1 cellular context compared by ENCODE assay signal in the genomic region with DNA sequence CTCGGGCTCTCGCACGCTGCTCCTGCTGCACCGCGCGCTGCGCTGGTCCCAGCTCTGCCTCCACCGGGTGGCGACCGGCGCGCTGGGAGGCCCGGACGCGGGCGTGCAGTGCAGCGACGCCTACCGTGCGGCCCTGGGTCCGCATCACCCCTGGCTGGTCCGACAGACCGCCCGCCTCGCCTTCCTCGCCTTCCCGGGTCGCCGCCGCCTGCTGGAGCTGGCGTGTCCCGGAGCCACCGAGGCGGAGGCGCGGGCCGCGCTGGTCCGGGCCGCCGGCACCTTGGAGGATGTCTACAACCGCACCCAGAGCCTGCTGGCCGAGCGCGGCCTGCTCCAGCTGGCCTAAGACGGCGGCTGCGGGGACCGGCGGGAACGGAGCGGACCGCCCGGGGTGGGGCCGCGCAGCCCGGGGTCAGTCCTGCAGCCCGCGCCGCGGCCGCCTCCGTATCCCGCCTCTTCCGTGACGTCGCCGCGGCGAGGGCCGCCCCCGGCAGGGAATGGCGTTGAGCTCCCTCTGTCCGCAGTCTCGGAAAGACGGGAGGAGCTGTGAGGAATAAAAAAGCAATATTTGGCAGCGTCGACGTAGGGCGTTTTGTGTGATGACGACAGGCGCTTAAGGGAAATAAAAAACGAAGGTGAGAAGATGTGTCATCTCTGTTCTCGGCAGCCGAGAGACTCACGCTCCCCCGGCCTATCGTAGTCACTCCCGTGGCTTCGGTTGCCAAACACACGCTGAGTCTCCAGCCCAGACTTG.
TF ChIP-seq lines count a peak whose summit lies in the region.

No MANE protein-coding gene starts in this region.

TF ChIP-seq in HepG2, 621 proteins besides CTCF, POLR2A, EP300 and RAD21 (continues in another document):
- TF ChIP-seq, protein P1, sequence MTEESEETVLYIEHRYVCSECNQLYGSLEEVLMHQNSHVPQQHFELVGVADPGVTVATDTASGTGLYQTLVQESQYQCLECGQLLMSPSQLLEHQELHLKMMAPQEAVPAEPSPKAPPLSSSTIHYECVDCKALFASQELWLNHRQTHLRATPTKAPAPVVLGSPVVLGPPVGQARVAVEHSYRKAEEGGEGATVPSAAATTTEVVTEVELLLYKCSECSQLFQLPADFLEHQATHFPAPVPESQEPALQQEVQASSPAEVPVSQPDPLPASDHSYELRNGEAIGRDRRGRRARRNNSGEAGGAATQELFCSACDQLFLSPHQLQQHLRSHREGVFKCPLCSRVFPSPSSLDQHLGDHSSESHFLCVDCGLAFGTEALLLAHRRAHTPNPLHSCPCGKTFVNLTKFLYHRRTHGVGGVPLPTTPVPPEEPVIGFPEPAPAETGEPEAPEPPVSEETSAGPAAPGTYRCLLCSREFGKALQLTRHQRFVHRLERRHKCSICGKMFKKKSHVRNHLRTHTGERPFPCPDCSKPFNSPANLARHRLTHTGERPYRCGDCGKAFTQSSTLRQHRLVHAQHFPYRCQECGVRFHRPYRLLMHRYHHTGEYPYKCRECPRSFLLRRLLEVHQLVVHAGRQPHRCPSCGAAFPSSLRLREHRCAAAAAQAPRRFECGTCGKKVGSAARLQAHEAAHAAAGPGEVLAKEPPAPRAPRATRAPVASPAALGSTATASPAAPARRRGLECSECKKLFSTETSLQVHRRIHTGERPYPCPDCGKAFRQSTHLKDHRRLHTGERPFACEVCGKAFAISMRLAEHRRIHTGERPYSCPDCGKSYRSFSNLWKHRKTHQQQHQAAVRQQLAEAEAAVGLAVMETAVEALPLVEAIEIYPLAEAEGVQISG (CRISPR knock-in tag; IDR thresholded peaks at IDR 0.05), result peak; percentile 86
- TF ChIP-seq ZNF672 (CRISPR knock-in tag; IDR thresholded peaks at IDR 0.05), result peak; percentile 81; the same call in 1 of the 2 replicates
- peak; percentile 65; the same call in 1 of the 2 replicates for TF ChIP-seq RNF2 (conservative IDR thresholded peaks at IDR 0.05; ENCODE audit: low read depth)
- TF ChIP-seq ZSCAN21 (CRISPR knock-in tag; IDR thresholded peaks at IDR 0.05; ENCODE audit: borderline replicate concordance), result peak; percentile 90
- peak; percentile 88; the same call in 1 of the 2 replicates for TF ChIP-seq BRD4 (CRISPR knock-in tag; IDR thresholded peaks at IDR 0.05)
- TF ChIP-seq SALL1 (CRISPR knock-in tag; IDR thresholded peaks at IDR 0.05), result peak; percentile 72; the same call in 1 of the 2 replicates
- TF ChIP-seq, protein P2, sequence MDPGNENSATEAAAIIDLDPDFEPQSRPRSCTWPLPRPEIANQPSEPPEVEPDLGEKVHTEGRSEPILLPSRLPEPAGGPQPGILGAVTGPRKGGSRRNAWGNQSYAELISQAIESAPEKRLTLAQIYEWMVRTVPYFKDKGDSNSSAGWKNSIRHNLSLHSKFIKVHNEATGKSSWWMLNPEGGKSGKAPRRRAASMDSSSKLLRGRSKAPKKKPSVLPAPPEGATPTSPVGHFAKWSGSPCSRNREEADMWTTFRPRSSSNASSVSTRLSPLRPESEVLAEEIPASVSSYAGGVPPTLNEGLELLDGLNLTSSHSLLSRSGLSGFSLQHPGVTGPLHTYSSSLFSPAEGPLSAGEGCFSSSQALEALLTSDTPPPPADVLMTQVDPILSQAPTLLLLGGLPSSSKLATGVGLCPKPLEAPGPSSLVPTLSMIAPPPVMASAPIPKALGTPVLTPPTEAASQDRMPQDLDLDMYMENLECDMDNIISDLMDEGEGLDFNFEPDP (CRISPR knock-in tag; conservative IDR thresholded peaks at IDR 0.05), result no peak
- TF ChIP-seq ZSCAN25 (CRISPR knock-in tag; IDR thresholded peaks at IDR 0.05), result peak; percentile 50; the same call in 1 of the 2 replicates
- TF ChIP-seq MEIS2 (CRISPR knock-in tag; IDR thresholded peaks at IDR 0.05), result peak; percentile 77; the same call in 1 of the 2 replicates
- TF ChIP-seq SP2 (CRISPR knock-in tag; IDR thresholded peaks at IDR 0.05), result peak; percentile 60; the same call in 1 of the 2 replicates
- TF ChIP-seq, protein P3, sequence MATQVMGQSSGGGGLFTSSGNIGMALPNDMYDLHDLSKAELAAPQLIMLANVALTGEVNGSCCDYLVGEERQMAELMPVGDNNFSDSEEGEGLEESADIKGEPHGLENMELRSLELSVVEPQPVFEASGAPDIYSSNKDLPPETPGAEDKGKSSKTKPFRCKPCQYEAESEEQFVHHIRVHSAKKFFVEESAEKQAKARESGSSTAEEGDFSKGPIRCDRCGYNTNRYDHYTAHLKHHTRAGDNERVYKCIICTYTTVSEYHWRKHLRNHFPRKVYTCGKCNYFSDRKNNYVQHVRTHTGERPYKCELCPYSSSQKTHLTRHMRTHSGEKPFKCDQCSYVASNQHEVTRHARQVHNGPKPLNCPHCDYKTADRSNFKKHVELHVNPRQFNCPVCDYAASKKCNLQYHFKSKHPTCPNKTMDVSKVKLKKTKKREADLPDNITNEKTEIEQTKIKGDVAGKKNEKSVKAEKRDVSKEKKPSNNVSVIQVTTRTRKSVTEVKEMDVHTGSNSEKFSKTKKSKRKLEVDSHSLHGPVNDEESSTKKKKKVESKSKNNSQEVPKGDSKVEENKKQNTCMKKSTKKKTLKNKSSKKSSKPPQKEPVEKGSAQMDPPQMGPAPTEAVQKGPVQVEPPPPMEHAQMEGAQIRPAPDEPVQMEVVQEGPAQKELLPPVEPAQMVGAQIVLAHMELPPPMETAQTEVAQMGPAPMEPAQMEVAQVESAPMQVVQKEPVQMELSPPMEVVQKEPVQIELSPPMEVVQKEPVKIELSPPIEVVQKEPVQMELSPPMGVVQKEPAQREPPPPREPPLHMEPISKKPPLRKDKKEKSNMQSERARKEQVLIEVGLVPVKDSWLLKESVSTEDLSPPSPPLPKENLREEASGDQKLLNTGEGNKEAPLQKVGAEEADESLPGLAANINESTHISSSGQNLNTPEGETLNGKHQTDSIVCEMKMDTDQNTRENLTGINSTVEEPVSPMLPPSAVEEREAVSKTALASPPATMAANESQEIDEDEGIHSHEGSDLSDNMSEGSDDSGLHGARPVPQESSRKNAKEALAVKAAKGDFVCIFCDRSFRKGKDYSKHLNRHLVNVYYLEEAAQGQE (IDR thresholded peaks at IDR 0.05; ENCODE audit: borderline replicate concordance in 1 of 2, low read depth in 1 of 2, low read length in 2 of 2), result no peak
- peak; percentile 22; the same call in 1 of the 2 replicates for TF ChIP-seq HNRNPUL1 (IDR thresholded peaks at IDR 0.05; ENCODE audit: low read depth, low read length)
- TF ChIP-seq ZNF138 (CRISPR knock-in tag; IDR thresholded peaks at IDR 0.05; ENCODE audit: low read depth), result no peak; the same call in 1 of the 2 replicates
- TF ChIP-seq ZSCAN31 (CRISPR knock-in tag; IDR thresholded peaks at IDR 0.05; ENCODE audit: low read depth), result peak; percentile 89
- peak; percentile 73; the same call in 1 of the 2 replicates for TF ChIP-seq SAFB2 (CRISPR knock-in tag; IDR thresholded peaks at IDR 0.05; ENCODE audit: borderline replicate concordance, low read depth)
- peak; percentile 75; the same call in 1 of the 2 replicates for TF ChIP-seq ZMAT3 (CRISPR knock-in tag; conservative IDR thresholded peaks at IDR 0.05)
- TF ChIP-seq HOXA3 (CRISPR knock-in tag; IDR thresholded peaks at IDR 0.05), result peak; percentile 53; the same call in 1 of the 2 replicates
- TF ChIP-seq ZNF446 (CRISPR knock-in tag; IDR thresholded peaks at IDR 0.05), result peak; percentile 82; the same call in 1 of the 2 replicates
- TF ChIP-seq, protein P4, sequence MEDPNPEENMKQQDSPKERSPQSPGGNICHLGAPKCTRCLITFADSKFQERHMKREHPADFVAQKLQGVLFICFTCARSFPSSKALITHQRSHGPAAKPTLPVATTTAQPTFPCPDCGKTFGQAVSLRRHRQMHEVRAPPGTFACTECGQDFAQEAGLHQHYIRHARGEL (CRISPR knock-in tag; IDR thresholded peaks at IDR 0.05), result no peak
- no peak; the same call in 1 of the 2 replicates for TF ChIP-seq TP53 (CRISPR knock-in tag; conservative IDR thresholded peaks at IDR 0.05)
- TF ChIP-seq ZNF20 (CRISPR knock-in tag; IDR thresholded peaks at IDR 0.05), result no peak
- peak; percentile 80 for TF ChIP-seq YEATS4 (CRISPR knock-in tag; IDR thresholded peaks at IDR 0.05; ENCODE audit: borderline replicate concordance)
- peak; percentile 54; the same call in 1 of the 2 replicates for TF ChIP-seq PHF8 (CRISPR knock-in tag; IDR thresholded peaks at IDR 0.05)
- TF ChIP-seq, protein P5, sequence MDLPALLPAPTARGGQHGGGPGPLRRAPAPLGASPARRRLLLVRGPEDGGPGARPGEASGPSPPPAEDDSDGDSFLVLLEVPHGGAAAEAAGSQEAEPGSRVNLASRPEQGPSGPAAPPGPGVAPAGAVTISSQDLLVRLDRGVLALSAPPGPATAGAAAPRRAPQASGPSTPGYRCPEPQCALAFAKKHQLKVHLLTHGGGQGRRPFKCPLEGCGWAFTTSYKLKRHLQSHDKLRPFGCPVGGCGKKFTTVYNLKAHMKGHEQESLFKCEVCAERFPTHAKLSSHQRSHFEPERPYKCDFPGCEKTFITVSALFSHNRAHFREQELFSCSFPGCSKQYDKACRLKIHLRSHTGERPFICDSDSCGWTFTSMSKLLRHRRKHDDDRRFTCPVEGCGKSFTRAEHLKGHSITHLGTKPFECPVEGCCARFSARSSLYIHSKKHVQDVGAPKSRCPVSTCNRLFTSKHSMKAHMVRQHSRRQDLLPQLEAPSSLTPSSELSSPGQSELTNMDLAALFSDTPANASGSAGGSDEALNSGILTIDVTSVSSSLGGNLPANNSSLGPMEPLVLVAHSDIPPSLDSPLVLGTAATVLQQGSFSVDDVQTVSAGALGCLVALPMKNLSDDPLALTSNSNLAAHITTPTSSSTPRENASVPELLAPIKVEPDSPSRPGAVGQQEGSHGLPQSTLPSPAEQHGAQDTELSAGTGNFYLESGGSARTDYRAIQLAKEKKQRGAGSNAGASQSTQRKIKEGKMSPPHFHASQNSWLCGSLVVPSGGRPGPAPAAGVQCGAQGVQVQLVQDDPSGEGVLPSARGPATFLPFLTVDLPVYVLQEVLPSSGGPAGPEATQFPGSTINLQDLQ (CRISPR knock-in tag; IDR thresholded peaks at IDR 0.05), result peak; percentile 52; the same call in 1 of the 2 replicates
- TF ChIP-seq, protein P6, sequence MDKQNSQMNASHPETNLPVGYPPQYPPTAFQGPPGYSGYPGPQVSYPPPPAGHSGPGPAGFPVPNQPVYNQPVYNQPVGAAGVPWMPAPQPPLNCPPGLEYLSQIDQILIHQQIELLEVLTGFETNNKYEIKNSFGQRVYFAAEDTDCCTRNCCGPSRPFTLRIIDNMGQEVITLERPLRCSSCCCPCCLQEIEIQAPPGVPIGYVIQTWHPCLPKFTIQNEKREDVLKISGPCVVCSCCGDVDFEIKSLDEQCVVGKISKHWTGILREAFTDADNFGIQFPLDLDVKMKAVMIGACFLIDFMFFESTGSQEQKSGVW (CRISPR knock-in tag; IDR thresholded peaks at IDR 0.05; ENCODE audit: borderline replicate concordance), result 0 out of 2 replicates have a peak, but pooled peaks have one; percentile 36
- TF ChIP-seq RXRB (CRISPR knock-in tag; IDR thresholded peaks at IDR 0.05; ENCODE audit: borderline replicate concordance), result 0 out of 2 replicates have a peak, but pooled peaks have one; percentile 20
- peak; percentile 71; the same call in 1 of the 2 replicates for TF ChIP-seq ZNF777 (CRISPR knock-in tag; IDR thresholded peaks at IDR 0.05)
- TF ChIP-seq, protein P7, sequence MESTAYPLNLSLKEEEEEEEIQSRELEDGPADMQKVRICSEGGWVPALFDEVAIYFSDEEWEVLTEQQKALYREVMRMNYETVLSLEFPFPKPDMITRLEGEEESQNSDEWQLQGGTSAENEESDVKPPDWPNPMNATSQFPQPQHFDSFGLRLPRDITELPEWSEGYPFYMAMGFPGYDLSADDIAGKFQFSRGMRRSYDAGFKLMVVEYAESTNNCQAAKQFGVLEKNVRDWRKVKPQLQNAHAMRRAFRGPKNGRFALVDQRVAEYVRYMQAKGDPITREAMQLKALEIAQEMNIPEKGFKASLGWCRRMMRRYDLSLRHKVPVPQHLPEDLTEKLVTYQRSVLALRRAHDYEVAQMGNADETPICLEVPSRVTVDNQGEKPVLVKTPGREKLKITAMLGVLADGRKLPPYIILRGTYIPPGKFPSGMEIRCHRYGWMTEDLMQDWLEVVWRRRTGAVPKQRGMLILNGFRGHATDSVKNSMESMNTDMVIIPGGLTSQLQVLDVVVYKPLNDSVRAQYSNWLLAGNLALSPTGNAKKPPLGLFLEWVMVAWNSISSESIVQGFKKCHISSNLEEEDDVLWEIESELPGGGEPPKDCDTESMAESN (CRISPR knock-in tag; conservative IDR thresholded peaks at IDR 0.05), result peak; percentile 87
- no peak for TF ChIP-seq FLYWCH1 (CRISPR knock-in tag; IDR thresholded peaks at IDR 0.05)
- peak; percentile 43; the same call in 1 of the 2 replicates for TF ChIP-seq DMAP1 (CRISPR knock-in tag; IDR thresholded peaks at IDR 0.05)
- TF ChIP-seq HNF4A (CRISPR knock-in tag; IDR thresholded peaks at IDR 0.05), result peak; percentile 27; the same call in 1 of the 2 replicates
- peak; percentile 56; the same call in 1 of the 2 replicates for TF ChIP-seq ZNF766 (CRISPR knock-in tag; IDR thresholded peaks at IDR 0.05; ENCODE audit: borderline replicate concordance)
- TF ChIP-seq ZNF556 (CRISPR knock-in tag; IDR thresholded peaks at IDR 0.05; ENCODE audit: borderline replicate concordance), result peak; percentile 61
- TF ChIP-seq ETV5 (CRISPR knock-in tag; IDR thresholded peaks at IDR 0.05; ENCODE audit: borderline replicate concordance), result peak; percentile 91
- TF ChIP-seq, protein P8, sequence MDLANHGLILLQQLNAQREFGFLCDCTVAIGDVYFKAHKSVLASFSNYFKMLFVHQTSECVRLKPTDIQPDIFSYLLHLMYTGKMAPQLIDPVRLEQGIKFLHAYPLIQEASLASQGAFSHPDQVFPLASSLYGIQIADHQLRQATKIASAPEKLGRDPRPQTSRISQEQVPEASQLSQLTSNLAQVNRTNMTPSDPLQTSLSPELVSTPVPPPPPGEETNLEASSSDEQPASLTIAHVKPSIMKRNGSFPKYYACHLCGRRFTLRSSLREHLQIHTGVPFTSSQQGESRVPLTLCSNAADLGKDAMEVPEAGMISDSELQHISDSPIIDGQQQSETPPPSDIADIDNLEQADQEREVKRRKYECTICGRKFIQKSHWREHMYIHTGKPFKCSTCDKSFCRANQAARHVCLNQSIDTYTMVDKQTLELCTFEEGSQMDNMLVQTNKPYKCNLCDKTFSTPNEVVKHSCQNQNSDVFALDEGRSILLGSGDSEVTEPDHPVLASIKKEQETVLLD (CRISPR knock-in tag; IDR thresholded peaks at IDR 0.05; ENCODE audit: low read depth), result peak; percentile 94
- TF ChIP-seq, protein P9, sequence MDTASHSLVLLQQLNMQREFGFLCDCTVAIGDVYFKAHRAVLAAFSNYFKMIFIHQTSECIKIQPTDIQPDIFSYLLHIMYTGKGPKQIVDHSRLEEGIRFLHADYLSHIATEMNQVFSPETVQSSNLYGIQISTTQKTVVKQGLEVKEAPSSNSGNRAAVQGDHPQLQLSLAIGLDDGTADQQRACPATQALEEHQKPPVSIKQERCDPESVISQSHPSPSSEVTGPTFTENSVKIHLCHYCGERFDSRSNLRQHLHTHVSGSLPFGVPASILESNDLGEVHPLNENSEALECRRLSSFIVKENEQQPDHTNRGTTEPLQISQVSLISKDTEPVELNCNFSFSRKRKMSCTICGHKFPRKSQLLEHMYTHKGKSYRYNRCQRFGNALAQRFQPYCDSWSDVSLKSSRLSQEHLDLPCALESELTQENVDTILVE (CRISPR knock-in tag; IDR thresholded peaks at IDR 0.05), result no peak; the same call in 1 of the 2 replicates
- TF ChIP-seq ZNF550 (CRISPR knock-in tag; IDR thresholded peaks at IDR 0.05; ENCODE audit: borderline replicate concordance), result no peak
- TF ChIP-seq ATF7-NPFF (CRISPR knock-in tag; IDR thresholded peaks at IDR 0.05; ENCODE audit: low read depth), result peak; percentile 95
- TF ChIP-seq NKX3-1 (CRISPR knock-in tag; IDR thresholded peaks at IDR 0.05), result 0 out of 2 replicates have a peak, but pooled peaks have one; percentile 49
- TF ChIP-seq STAG1 (CRISPR knock-in tag; IDR thresholded peaks at IDR 0.05), result peak; percentile 79
- peak; percentile 28 for TF ChIP-seq ZNF121 (CRISPR knock-in tag; IDR thresholded peaks at IDR 0.05)
- TF ChIP-seq ZFX (CRISPR knock-in tag; IDR thresholded peaks at IDR 0.05; ENCODE audit: low read depth), result peak; percentile 93
